In the genomic region with DNA sequence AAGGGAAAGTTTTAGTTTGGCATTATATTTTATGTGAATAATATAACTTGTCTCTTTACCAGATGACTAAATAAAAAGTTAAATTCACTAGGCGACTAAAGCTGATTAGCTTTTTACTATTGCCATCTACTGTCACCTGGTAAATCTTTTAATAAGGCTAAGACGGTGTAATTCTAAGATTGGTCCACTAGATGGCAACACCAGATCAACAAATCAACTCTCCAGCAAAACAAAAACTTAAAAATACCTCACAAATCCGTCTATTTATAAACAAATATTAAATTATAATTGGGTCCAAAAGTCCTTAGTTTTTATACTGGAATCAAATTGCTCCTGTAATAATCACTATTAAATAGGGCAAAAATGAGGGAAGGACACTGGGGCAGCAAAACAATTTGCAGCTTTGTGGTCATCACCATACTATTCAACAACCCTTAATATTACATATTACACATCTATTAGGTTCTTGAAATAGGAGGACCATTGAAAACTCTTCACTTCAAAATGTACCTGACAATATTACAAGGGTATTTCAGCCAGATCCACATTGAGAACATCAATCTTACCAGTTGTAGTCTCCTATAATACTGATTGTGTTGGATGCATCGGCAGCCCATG, we compare ENCODE assay signal across 8 cellular contexts. TPM values are rescaled to one million over a fixed set of nuclear protein-coding genes. Genes with fewer than 3 reads are reported as not detected.
A peak's percentile ranks its signal among the peaks of the same experiment; 100 is the strongest.
DNase-seq lines count a peak whose midpoint lies in the region; ATAC-seq and TF ChIP-seq lines count a peak whose summit lies in the region.

No MANE protein-coding gene starts in this region.

- H3K4me1 Mint-ChIP-seq in activated CD4-positive, alpha-beta T cell treated with anti-CD3 and anti-CD28 coated beads, Interleukin-2, amount 10 ng/mL, durations not matched to agents 24 days and 14 days, result no peaks in the 10 kb centered on the region
- H3K4me1 Mint-ChIP-seq in stimulated activated naive CD8-positive, alpha-beta T cell treated with anti-CD3 and anti-CD28 coated beads, Interleukin-15, amount 100 ng/mL, for 72 hours, result no peaks in the 10 kb centered on the region

- peak; percentile 40 for TF ChIP-seq CTCF in brain microvascular endothelial cell (IDR thresholded peaks at IDR 0.05; ENCODE audit: low read depth, low read length, missing control alignments)

- in situ Hi-C loops in brain microvascular endothelial cell (cut with HindIII; ENCODE audit: low pct_ligation_motif_present, low sequenced_read_pairs), result no loop called here

- H3K27ac Mint-ChIP-seq in activated CD4-positive, alpha-beta T cell treated with anti-CD3 and anti-CD28 coated beads, Interleukin-2, amount 10 ng/mL, durations not matched to agents 24 days and 14 days, result no peak overlapping the region
- H3K27ac Mint-ChIP-seq in stimulated activated naive CD8-positive, alpha-beta T cell treated with anti-CD3 and anti-CD28 coated beads, Interleukin-15, amount 100 ng/mL, for 72 hours, result no peak overlapping the region

- H3K27me3 Mint-ChIP-seq in activated CD4-positive, alpha-beta T cell treated with anti-CD3 and anti-CD28 coated beads, Interleukin-2, amount 10 ng/mL, durations not matched to agents 24 days and 14 days, result no peaks in the 10 kb centered on the region
- no peaks in the 10 kb centered on the region for H3K27me3 Mint-ChIP-seq in stimulated activated naive CD8-positive, alpha-beta T cell treated with anti-CD3 and anti-CD28 coated beads, Interleukin-15, amount 100 ng/mL, for 72 hours

- no peaks in the 10 kb centered on the region for H3K9me3 Mint-ChIP-seq in activated CD4-positive, alpha-beta T cell treated with anti-CD3 and anti-CD28 coated beads, Interleukin-2, amount 10 ng/mL, durations not matched to agents 24 days and 14 days
- no peaks in the 10 kb centered on the region for H3K9me3 Mint-ChIP-seq in stimulated activated naive CD8-positive, alpha-beta T cell treated with anti-CD3 and anti-CD28 coated beads, Interleukin-15, amount 100 ng/mL, for 72 hours

- H3K27ac ChIP-seq in brain microvascular endothelial cell, result no peak overlapping the region

- H3K36me3 ChIP-seq in brain microvascular endothelial cell (replicated peaks), result no peaks in the 10 kb centered on the region

- H3K36me3 Mint-ChIP-seq in activated CD4-positive, alpha-beta T cell treated with anti-CD3 and anti-CD28 coated beads, Interleukin-2, amount 10 ng/mL, durations not matched to agents 24 days and 14 days (ENCODE audit: low read depth), result peaks cover 23% of the 10 kb centered on the region

- no peaks in the 10 kb centered on the region for H3K27me3 ChIP-seq in brain microvascular endothelial cell (replicated peaks)

- intact Hi-C loops in activated CD4-positive, alpha-beta T cell treated with anti-CD3 and anti-CD28 coated beads, Interleukin-2, amount 10 ng/mL, durations not matched to agents 24 days and 14 days (cut with micrococcal nuclease), result loop anchor here (1.0 to 10.0 kb wide), 5 partner anchors 48 to 620 kb away; a partner anchor contains a TSS

- peak; percentile 61 for DNase-seq in activated CD4-positive, alpha-beta T cell treated with anti-CD3 and anti-CD28 coated beads, Interleukin-2, amount 10 ng/mL, durations not matched to agents 24 days and 14 days
- no peak for DNase-seq in activated CD4-positive, alpha-beta T cell treated with anti-CD3 and anti-CD28 coated beads for 4 hours
- DNase-seq in NCI-H2171 (lab: John Stamatoyannopoulos, UW), result peak; percentile 3
- no peak for DNase-seq in brain microvascular endothelial cell
- no peak for DNase-seq in left lobe of liver (ENCODE audit: low spot score)
- DNase-seq in stimulated activated naive CD8-positive, alpha-beta T cell treated with anti-CD3 and anti-CD28 coated beads, Interleukin-15, amount 100 ng/mL, for 72 hours, result no peak

- H3K4me3 ChIP-seq in brain microvascular endothelial cell (ENCODE audit: low read depth, low read length), result no peak overlapping the region

- ATAC-seq in left lobe of liver, result peak; percentile 84
- ATAC-seq in stimulated activated naive CD8-positive, alpha-beta T cell treated with anti-CD3 and anti-CD28 coated beads, Interleukin-15, amount 100 ng/mL, for 72 hours, result no peak
- no peak for ATAC-seq in GM21825 (IDR thresholded peaks at IDR 0.05; ENCODE audit: unreplicated experiment)
- ATAC-seq in HG03135 (IDR thresholded peaks at IDR 0.05; ENCODE audit: unreplicated experiment), result no peak

- no peak overlapping the region for H3K4me3 Mint-ChIP-seq in activated CD4-positive, alpha-beta T cell treated with anti-CD3 and anti-CD28 coated beads, Interleukin-2, amount 10 ng/mL, durations not matched to agents 24 days and 14 days
- no peak overlapping the region for H3K4me3 Mint-ChIP-seq in stimulated activated naive CD8-positive, alpha-beta T cell treated with anti-CD3 and anti-CD28 coated beads, Interleukin-15, amount 100 ng/mL, for 72 hours

RNA-seq across cellular contexts. Expression of a gene that starts 47.9 kb away (rescaled TPM):
- total RNA-seq in activated CD4-positive, alpha-beta T cell treated with anti-CD3 and anti-CD28 coated beads, Interleukin-2, amount 10 ng/mL, durations not matched to agents 24 days and 14 days, result 7.3 and 9.3 TPM in 2 replicates
- total RNA-seq in left lobe of liver, result 7.6 TPM

RNA-seq across cellular contexts. Expression of a gene that starts 59.8 kb away (rescaled TPM):
- total RNA-seq in activated CD4-positive, alpha-beta T cell treated with anti-CD3 and anti-CD28 coated beads, Interleukin-2, amount 10 ng/mL, durations not matched to agents 24 days and 14 days, result 8.1 and 8.3 TPM in 2 replicates
- total RNA-seq in left lobe of liver, result 0.78 TPM

Comparison
In these comparisons a context has a peak if more than half of its experiments do, and no peak if none do; other contexts are left out.
1. DNase-seq: peak in activated CD4-positive, alpha-beta T cell treated with anti-CD3 and anti-CD28 coated beads, Interleukin-2, amount 10 ng/mL, durations not matched to agents 24 days and 14 days (single experiment) and NCI-H2171 (single experiment); none in activated CD4-positive, alpha-beta T cell treated with anti-CD3 and anti-CD28 coated beads for 4 hours (0 of 2), brain microvascular endothelial cell (single experiment), left lobe of liver (single experiment) and stimulated activated naive CD8-positive, alpha-beta T cell treated with anti-CD3 and anti-CD28 coated beads, Interleukin-15, amount 100 ng/mL, for 72 hours (0 of 2).